In the genomic region with DNA sequence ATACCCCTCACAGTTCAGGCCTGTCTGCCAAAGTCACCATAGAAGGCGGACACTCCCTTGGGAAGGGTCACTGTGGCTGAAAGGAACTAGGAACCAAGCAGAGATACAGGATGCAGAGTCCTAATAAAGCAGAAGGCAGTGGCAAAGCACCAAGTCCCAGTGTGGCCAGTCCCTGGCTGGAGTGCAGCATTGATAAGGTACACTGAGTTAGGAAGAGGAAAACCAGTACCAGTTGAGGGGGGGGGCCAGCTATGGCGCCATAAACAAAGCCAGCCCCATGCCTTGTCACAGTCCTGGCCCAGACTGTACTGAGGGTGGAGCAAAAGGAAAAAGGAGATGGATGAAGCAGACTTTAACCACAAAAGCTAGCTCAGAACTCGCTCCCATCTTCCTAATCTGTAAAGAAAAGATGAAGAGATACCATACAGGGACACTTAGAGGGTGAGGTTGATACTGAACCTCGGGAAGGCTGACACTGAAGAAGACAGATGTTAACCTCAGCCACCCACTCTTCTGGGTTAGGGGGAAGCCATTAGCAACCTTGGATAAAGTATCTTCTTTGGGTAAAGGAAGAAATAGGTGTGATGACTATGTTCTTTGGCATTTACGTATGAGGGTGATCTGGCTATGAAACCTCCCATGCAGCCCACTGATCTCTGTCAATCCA, we compare ENCODE assay signal across 1 cellular context.
TF ChIP-seq lines count a peak whose summit lies in the region.

No MANE protein-coding gene starts in this region.

TF ChIP-seq in HepG2, 621 proteins besides CTCF, POLR2A, EP300 and RAD21:
- peak; percentile 7; the same call in 1 of the 2 replicates for TF ChIP-seq NFYB (CRISPR knock-in tag; IDR thresholded peaks at IDR 0.05)
- no peak for TF ChIP-seq ZFX (CRISPR knock-in tag; IDR thresholded peaks at IDR 0.05; ENCODE audit: low read depth)
- TF ChIP-seq, protein P1, sequence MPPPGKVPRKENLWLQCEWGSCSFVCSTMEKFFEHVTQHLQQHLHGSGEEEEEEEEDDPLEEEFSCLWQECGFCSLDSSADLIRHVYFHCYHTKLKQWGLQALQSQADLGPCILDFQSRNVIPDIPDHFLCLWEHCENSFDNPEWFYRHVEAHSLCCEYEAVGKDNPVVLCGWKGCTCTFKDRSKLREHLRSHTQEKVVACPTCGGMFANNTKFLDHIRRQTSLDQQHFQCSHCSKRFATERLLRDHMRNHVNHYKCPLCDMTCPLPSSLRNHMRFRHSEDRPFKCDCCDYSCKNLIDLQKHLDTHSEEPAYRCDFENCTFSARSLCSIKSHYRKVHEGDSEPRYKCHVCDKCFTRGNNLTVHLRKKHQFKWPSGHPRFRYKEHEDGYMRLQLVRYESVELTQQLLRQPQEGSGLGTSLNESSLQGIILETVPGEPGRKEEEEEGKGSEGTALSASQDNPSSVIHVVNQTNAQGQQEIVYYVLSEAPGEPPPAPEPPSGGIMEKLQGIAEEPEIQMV (CRISPR knock-in tag; IDR thresholded peaks at IDR 0.05; ENCODE audit: low read depth) = no peak
- TF ChIP-seq XRCC5 (optimal IDR thresholded peaks at IDR 0.05; ENCODE audit: low read length) = no peak
- TF ChIP-seq ATF7-NPFF (CRISPR knock-in tag; IDR thresholded peaks at IDR 0.05; ENCODE audit: low read depth) = no peak
- no peak for TF ChIP-seq NFE2L2 (IDR thresholded peaks at IDR 0.05; ENCODE audit: low read length)
- no peak for TF ChIP-seq ZNF839 (CRISPR knock-in tag; IDR thresholded peaks at IDR 0.05; ENCODE audit: borderline replicate concordance)
- no peak for TF ChIP-seq IRX3 (CRISPR knock-in tag; IDR thresholded peaks at IDR 0.05; ENCODE audit: borderline replicate concordance, low read depth)
